1 cellular context compared by ENCODE assay signal in genomic region chr2:201254331-201254730, GRCh38.
TF ChIP-seq lines count a peak whose summit lies in the region.

No MANE protein-coding gene starts in this region.

TF ChIP-seq in GM12878, 131 proteins besides CTCF, POLR2A, EP300 and RAD21:
- TF ChIP-seq PKNOX1 (IDR thresholded peaks at IDR 0.05) (peak; percentile 80), TAF1 (IDR thresholded peaks at IDR 0.05; ENCODE audit: borderline replicate concordance, low read depth, low read length) (no peak), BHLHE40 (IDR thresholded peaks at IDR 0.05; ENCODE audit: borderline replicate concordance in 1 of 2, low read depth in 2 of 2, low read length in 1 of 2) (0 out of 4 replicates have a peak, but pooled peaks of 1 of the 2 experiments have one; percentile 11), EGR1 (IDR thresholded peaks at IDR 0.05; ENCODE audit: borderline replicate concordance in 1 of 2, low read depth in 2 of 2, low read length in 2 of 2) (no peak), TBL1XR1 (IDR thresholded peaks at IDR 0.05; ENCODE audit: low read depth, low read length) (no peak), NFYA (IDR thresholded peaks at IDR 0.05; ENCODE audit: borderline replicate concordance, low read depth, low read length) (no peak), IKZF1 (conservative IDR thresholded peaks at IDR 0.05) (peak; percentile 36), RUNX3 (IDR thresholded peaks at IDR 0.05; ENCODE audit: low read length) (no peak), ZBTB40 (IDR thresholded peaks at IDR 0.05; ENCODE audit: borderline replicate concordance) (no peak), PBX3 (IDR thresholded peaks at IDR 0.05; ENCODE audit: insufficient replicate concordance, low read depth, low read length) (peak; percentile 43), IKZF2 (IDR thresholded peaks at IDR 0.05) (peak; percentile 29 to 55; a peak in 1 of 4 replicates), RB1 (IDR thresholded peaks at IDR 0.05; ENCODE audit: borderline replicate concordance) (no peak), SUPT20H (IDR thresholded peaks at IDR 0.05; ENCODE audit: borderline replicate concordance, control insufficient read depth, low read depth, low read length) (no peak), MYB (IDR thresholded peaks at IDR 0.05; ENCODE audit: borderline replicate concordance, low read depth, low read length) (no peak)
TF ChIP-seq in GM12878: peak in this region for 5.
